In genomic region chr2:241091201-241091600, GRCh38 we compare ENCODE assay signal across 25 cellular contexts. TPM values are rescaled to one million over a fixed set of nuclear protein-coding genes. Genes with fewer than 3 reads are reported as not detected.
DNase-seq lines count a peak whose midpoint lies in the region; ATAC-seq, FAIRE-seq and TF ChIP-seq lines count a peak whose summit lies in the region.
"Had no signal": no experiment of that assay in that cellular context is flagged by ENCODE, and none has a peak within 500 bp of the region (broad histone marks: within the 10 kb centered on the region; RNA-seq: fewer than 3 reads in every experiment).

No MANE protein-coding gene starts in this region.

- no peak overlapping the region for H3K9ac ChIP-seq in K562 (ENCODE audit: insufficient read depth in 1 of 2, low read depth in 2 of 2, low read length in 2 of 2)

- no peaks in the 10 kb centered on the region for H3K79me2 ChIP-seq in K562 (ENCODE audit: control insufficient read depth, insufficient read depth, low read length)

- 71% methylated on average over 4 of the region's 10 CpGs for WGBS in K562 (ENCODE audit: insufficient coverage, low coverage, missing lambda C conversion rate)
- WGBS in psoas muscle, 3 donors, result 64 to 73% (median 64%) methylated on average over 10 of the region's 10 CpGs

- no peak for ATAC-seq in K562
- no peak for ATAC-seq in psoas muscle
- ATAC-seq: GM12878 had no signal

- H3K4me1 ChIP-seq in K562 (replicated peaks in 1 of 2; ENCODE audit: control insufficient read depth in 2 of 2, insufficient read depth in 2 of 2, low read length in 2 of 2) (no peaks in the 10 kb centered on the region), psoas muscle (peaks cover 8% of the 10 kb centered on the region)
- H3K4me1 ChIP-seq: BE2C, SJSA1 had no signal

- H3K27ac ChIP-seq in K562 (ENCODE audit: extremely low read depth, low read depth, low read length), result no peak overlapping the region
- H3K27ac ChIP-seq in psoas muscle, result peak overlapping the region; percentile 76
- H3K27ac ChIP-seq: SJSA1 had no signal

- H2AFZ ChIP-seq in K562 (ENCODE audit: low read depth, low read length), result no peak overlapping the region

- TF ChIP-seq EP300 in K562 (IDR thresholded peaks at IDR 0.05; ENCODE audit: low read length), result no peak

- POLR2A ChIA-PET in activated CD4-positive, alpha-beta memory T cell treated with anti-CD3 and anti-CD28 coated beads for 36 hours (lab: Charles Lee), result no interaction called here
- POLR2A ChIA-PET in activated CD4-positive, alpha-beta memory T cell treated with anti-CD3 and anti-CD28 coated beads, Interleukin-2, amount 10 ng/mL, durations not matched to agents 7 days and 5 days (lab: Charles Lee), result no interaction called here
- POLR2A ChIA-PET in K562 (lab: Yijun Ruan, JAX), result interaction anchor here (1.2 to 2.2 kb wide), 2 partner anchors 10 to 11 kb away, joined by 5 to 6 read pairs; partner anchors contain the start of gene MTERF4

- no TSS peak for BruUV-seq in K562 (replicated peaks; lab: Mats Ljungman, UMichigan)

- peaks cover 67% of the 10 kb centered on the region; the same call in 2 of the 3 replicates for H3K36me3 ChIP-seq in K562 (ENCODE audit: control insufficient read depth, insufficient read depth, low read length)
- H3K36me3 ChIP-seq in psoas muscle (ENCODE audit: insufficient read depth in 1 of 2, low read depth in 1 of 2), result peaks cover 18 to 98% of the 10 kb centered on the region in 2 donors
- H3K36me3 ChIP-seq in MG63, result peaks cover 51% of the 10 kb centered on the region

- H3K36me3 Mint-ChIP-seq in activated CD4-positive, alpha-beta memory T cell treated with anti-CD3 and anti-CD28 coated beads for 36 hours, result peaks cover 66% of the 10 kb centered on the region
- peaks cover 60% of the 10 kb centered on the region for H3K36me3 Mint-ChIP-seq in activated CD4-positive, alpha-beta memory T cell treated with anti-CD3 and anti-CD28 coated beads, Interleukin-2, amount 10 ng/mL, durations not matched to agents 7 days and 5 days (ENCODE audit: low read depth)

- no peaks in the 10 kb centered on the region for H3K9me1 ChIP-seq in K562 (ENCODE audit: control insufficient read depth, insufficient read depth, low read length)

- H3K4me1 Mint-ChIP-seq in activated CD4-positive, alpha-beta memory T cell treated with anti-CD3 and anti-CD28 coated beads for 36 hours (ENCODE audit: low read depth), result peaks cover 33% of the 10 kb centered on the region
- H3K4me1 Mint-ChIP-seq in activated CD4-positive, alpha-beta memory T cell treated with anti-CD3 and anti-CD28 coated beads, Interleukin-2, amount 10 ng/mL, durations not matched to agents 7 days and 5 days, result peaks cover 18% of the 10 kb centered on the region

- no peaks in the 10 kb centered on the region for H3K27me3 Mint-ChIP-seq in activated CD4-positive, alpha-beta memory T cell treated with anti-CD3 and anti-CD28 coated beads for 36 hours
- H3K27me3 Mint-ChIP-seq in activated CD4-positive, alpha-beta memory T cell treated with anti-CD3 and anti-CD28 coated beads, Interleukin-2, amount 10 ng/mL, durations not matched to agents 7 days and 5 days, result no peaks in the 10 kb centered on the region
- H3K27me3 Mint-ChIP-seq: activated naive CD4-positive, alpha-beta T cell treated with anti-CD3 and anti-CD28 coated beads, Interleukin-2, amount 50 U/mL, for 24 hours; central memory CD8-positive, alpha-beta T cell had no signal

- H3K9me3 ChIP-seq in K562 (replicated peaks; ENCODE audit: control insufficient read depth, insufficient read depth, low read depth, low read length) (no peaks in the 10 kb centered on the region), psoas muscle (no peaks in the 10 kb centered on the region), MG63 (no peaks in the 10 kb centered on the region)
- H3K9me3 ChIP-seq: BE2C, Caco-2, SJSA1, testis had no signal

- H3K27ac Mint-ChIP-seq in activated CD4-positive, alpha-beta memory T cell treated with anti-CD3 and anti-CD28 coated beads for 36 hours, result no peak overlapping the region
- no peak overlapping the region for H3K27ac Mint-ChIP-seq in activated CD4-positive, alpha-beta memory T cell treated with anti-CD3 and anti-CD28 coated beads, Interleukin-2, amount 10 ng/mL, durations not matched to agents 7 days and 5 days
- H3K27ac Mint-ChIP-seq: activated naive CD4-positive, alpha-beta T cell treated with anti-CD3 and anti-CD28 coated beads, Interleukin-2, amount 50 U/mL, for 24 hours had no signal

- TF ChIP-seq POLR2A in K562 (conservative IDR thresholded peaks at IDR 0.05), result no peak

- no peak for TF ChIP-seq CTCF in K562 (IDR thresholded peaks at IDR 0.05 in 2 of 3, conservative IDR thresholded peaks at IDR 0.05 in 1 of 3; ENCODE audit: insufficient read depth in 2 of 3, low read depth in 1 of 3, low read length in 3 of 3)
- TF ChIP-seq CTCF in psoas muscle (IDR thresholded peaks at IDR 0.05), result no peak

- CTCF ChIA-PET in activated CD4-positive, alpha-beta memory T cell treated with anti-CD3 and anti-CD28 coated beads for 36 hours (lab: Charles Lee), result no interaction called here
- CTCF ChIA-PET in activated CD4-positive, alpha-beta memory T cell treated with anti-CD3 and anti-CD28 coated beads, Interleukin-2, amount 10 ng/mL, durations not matched to agents 7 days and 5 days (lab: Charles Lee), result no interaction called here
- CTCF ChIA-PET in K562 (lab: Yijun Ruan, JAX; ENCODE audit: low intra/inter-chr PET ratio), result no interaction called here

- H3K4me3 ChIP-seq in K562, result no peak overlapping the region
- H3K4me3 ChIP-seq in psoas muscle, result no peak overlapping the region
- no peak overlapping the region for H3K4me3 ChIP-seq in MG63
- H3K4me3 ChIP-seq: GM12878, SJSA1, testis had no signal

- H3K4me3 Mint-ChIP-seq in activated CD4-positive, alpha-beta memory T cell treated with anti-CD3 and anti-CD28 coated beads for 36 hours, result no peak overlapping the region
- H3K4me3 Mint-ChIP-seq in activated CD4-positive, alpha-beta memory T cell treated with anti-CD3 and anti-CD28 coated beads, Interleukin-2, amount 10 ng/mL, durations not matched to agents 7 days and 5 days, result no peak overlapping the region
- H3K4me3 Mint-ChIP-seq: activated naive CD4-positive, alpha-beta T cell treated with anti-CD3 and anti-CD28 coated beads, Interleukin-2, amount 50 U/mL, for 24 hours; central memory CD8-positive, alpha-beta T cell had no signal

- DNase-seq in activated CD4-positive, alpha-beta memory T cell treated with anti-CD3 and anti-CD28 coated beads for 36 hours, result peak; percentile 4
- DNase-seq in activated CD4-positive, alpha-beta memory T cell treated with anti-CD3 and anti-CD28 coated beads, Interleukin-2, amount 10 ng/mL, durations not matched to agents 7 days and 5 days, result no peak
- DNase-seq in G401 (ENCODE audit: low spot score) (peak; percentile 8), K562 (ENCODE audit: extremely low read depth in 1 of 4, low spot score in 3 of 4) (no peak), psoas muscle (no peak), MG63 (no peak), inferior parietal cortex (ENCODE audit: extremely low spot score) (no peak), SW 1271 (lab: John Stamatoyannopoulos, UW) (no peak)
- DNase-seq: activated CD4-positive, alpha-beta T cell treated with anti-CD3 and anti-CD28 coated beads, Interleukin-2, amount 50 U/mL, for 48 hours; activated T-cell treated with anti-CD3 and anti-CD28 coated beads, Interleukin-2, amount 50 U/mL, for 48 hours; BE2C; Caco-2; DND-41; Kasumi-1; NCI-H526; nucleus accumbens; small intestine; stimulated activated CD4-positive, alpha-beta T cell treated with anti-CD3 and anti-CD28 coated beads, Interleukin-1b, Interleukin-23, amount 100 ng/mL, for 48 hours; T-helper 2 cell; testis had no signal

- in situ Hi-C loops in G401 (cut with HindIII; ENCODE audit: low sequenced_read_pairs), result no loop called here
- in situ Hi-C loops in K562 (cut with MboI), result no loop called here

- no peak overlapping the region for H3K4me2 ChIP-seq in K562 (ENCODE audit: insufficient read depth, low read length)

- no peak for FAIRE-seq in K562 (lab: Jason Lieb, UNC)
- FAIRE-seq: GM12878, H54, small intestine had no signal

- H3K9me3 Mint-ChIP-seq in activated CD4-positive, alpha-beta memory T cell treated with anti-CD3 and anti-CD28 coated beads for 36 hours, result no peaks in the 10 kb centered on the region
- H3K9me3 Mint-ChIP-seq in activated CD4-positive, alpha-beta memory T cell treated with anti-CD3 and anti-CD28 coated beads, Interleukin-2, amount 10 ng/mL, durations not matched to agents 7 days and 5 days, result no peaks in the 10 kb centered on the region
- H3K9me3 Mint-ChIP-seq: activated naive CD4-positive, alpha-beta T cell treated with anti-CD3 and anti-CD28 coated beads, Interleukin-2, amount 50 U/mL, for 24 hours; central memory CD8-positive, alpha-beta T cell had no signal

- intact Hi-C loops in activated CD4-positive, alpha-beta memory T cell treated with anti-CD3 and anti-CD28 coated beads for 36 hours (cut with micrococcal nuclease), result loop anchor here (10.0 kb wide), 1 partner anchor 224 kb away; the partner anchor contains the start of genes HDLBP and SEPTIN2
- intact Hi-C loops in K562 (cut with micrococcal nuclease), result no loop called here
- intact Hi-C loops in psoas muscle (cut with DNase I), result no loop called here

- H3K27me3 ChIP-seq in K562 (ENCODE audit: control insufficient read depth in 2 of 2, insufficient read depth in 2 of 2, low read length in 2 of 2), result no peaks in the 10 kb centered on the region
- no peaks in the 10 kb centered on the region for H3K27me3 ChIP-seq in psoas muscle (ENCODE audit: insufficient read depth in 3 of 3, low read length in 2 of 3)
- no peaks in the 10 kb centered on the region for H3K27me3 ChIP-seq in MG63
- H3K27me3 ChIP-seq: BE2C, SJSA1, testis had no signal

- no peak for TF ChIP-seq RAD21 in K562 (CRISPR knock-in tag; conservative IDR thresholded peaks at IDR 0.05 in 1 of 2, IDR thresholded peaks at IDR 0.05 in 1 of 2)

- no peaks in the 10 kb centered on the region for H4K20me1 ChIP-seq in K562 (replicated peaks; ENCODE audit: control insufficient read depth, insufficient read depth, low read length)

RNA-seq across cellular contexts. Expression of gene MTERF4, which starts 10.9 kb away (rescaled TPM):
- total RNA-seq in activated CD4-positive, alpha-beta memory T cell treated with anti-CD3 and anti-CD28 coated beads for 36 hours, result 10 to 100 TPM; 43.9 to 46.0 TPM
- total RNA-seq in activated CD4-positive, alpha-beta memory T cell treated with anti-CD3 and anti-CD28 coated beads, Interleukin-2, amount 10 ng/mL, durations not matched to agents 7 days and 5 days, result 10 to 100 TPM; 41.5 to 45.4 TPM
- total RNA-seq in G401 (2014; rRNA removed; shearing (Covaris generic)), result 17.5 and 24.9 TPM in 2 replicates
- total RNA-seq in K562 (2011; cell fraction: chromatin; rRNA removed; ENCODE audit: low replicate concordance), result 70.3 and 123 TPM in 2 replicates
- 28.5 and 39.6 TPM in 2 replicates for total RNA-seq in K562 (2011; cell fraction: nucleolus; rRNA removed)
- total RNA-seq in K562 (2011; cell fraction: nucleoplasm; rRNA removed), result 54.6 and 75.2 TPM in 2 replicates
- total RNA-seq in K562 (2014; rRNA removed) (15.6 and 19.7 TPM in 2 replicates), K562 (2014; rRNA removed; fragmentation: Illumina TruSeq; extraction: Trizol) (21.2 and 25.4 TPM in 2 replicates), K562 (2015; rRNA removed; fragmentation: Illumina TruSeq; extraction: Trizol) (22.8 and 23.6 TPM in 2 replicates), K562 (2021) (15.3 and 16.4 TPM in 2 replicates), psoas muscle (10 to 100 TPM; 27.3 to 39.0 (median 32.6) TPM)
- polyA plus RNA-seq in K562 (2011; rRNA removed) (19.5 and 29.6 TPM in 2 replicates), K562 (2014; fragmentation: Illumina TruSeq; extraction: Trizol) (26.7 and 28.1 TPM in 2 replicates), K562 (2014; fragmentation: Nextera tagmentation; extraction: Ambion mirVana) (10 to 100 TPM; 15.8 to 20.9 TPM), K562 (2014; rRNA removed) (24.7 and 36.8 TPM in 2 replicates), psoas muscle (10 to 100 TPM; 31.8 to 48.0 (median 32.8) TPM)
- polyA plus RNA-seq in K562 (2011; cell fraction: cytosol; rRNA removed), result 16.3 and 21.8 TPM in 2 replicates
- polyA plus RNA-seq in K562 (2011; cell fraction: nucleus; rRNA removed), result 73.0 and 73.6 TPM in 2 replicates
- 15.1 and 16.1 TPM in 2 replicates for polyA plus RNA-seq in K562 (2012)
- polyA minus RNA-seq in K562 (2011; rRNA and poly(A)+ RNA removed), result 49.2 and 52.4 TPM in 2 replicates
- 6.7 and 9.1 TPM in 2 replicates for polyA minus RNA-seq in K562 (2011; cell fraction: cytosol; rRNA and poly(A)+ RNA removed)
- 18.4 and 38.4 TPM in 2 replicates for polyA minus RNA-seq in K562 (2011; cell fraction: nucleus; rRNA and poly(A)+ RNA removed)
- 18.9 and 33.2 TPM in 2 replicates for total RNA-seq in MG63 (2014; rRNA removed; shearing (Covaris generic); ENCODE audit: low replicate concordance)

RNA-seq across cellular contexts. Expression of gene PASK, which starts 58.1 kb away (rescaled TPM):
- 100 to 1,000 TPM in 1 of 2 experiments, 10 to 100 TPM in 1; 86.1 to 100 TPM for total RNA-seq in activated CD4-positive, alpha-beta memory T cell treated with anti-CD3 and anti-CD28 coated beads for 36 hours
- total RNA-seq in activated CD4-positive, alpha-beta memory T cell treated with anti-CD3 and anti-CD28 coated beads, Interleukin-2, amount 10 ng/mL, durations not matched to agents 7 days and 5 days, result 10 to 100 TPM; 58.1 to 58.9 TPM
- 14.7 and 20.7 TPM in 2 replicates for total RNA-seq in G401 (2014; rRNA removed; shearing (Covaris generic))
- total RNA-seq in K562 (2011; cell fraction: chromatin; rRNA removed; ENCODE audit: low replicate concordance), result 57.6 and 90.9 TPM in 2 replicates
- 41.0 and 44.6 TPM in 2 replicates for total RNA-seq in K562 (2011; cell fraction: nucleolus; rRNA removed)
- 47.5 and 53.5 TPM in 2 replicates for total RNA-seq in K562 (2011; cell fraction: nucleoplasm; rRNA removed)
- total RNA-seq in K562 (2014; rRNA removed) (8.6 and 17.1 TPM in 2 replicates), K562 (2014; rRNA removed; fragmentation: Illumina TruSeq; extraction: Trizol) (5.9 and 6.2 TPM in 2 replicates), K562 (2015; rRNA removed; fragmentation: Illumina TruSeq; extraction: Trizol) (8.8 and 10.1 TPM in 2 replicates), K562 (2021) (25.9 and 30.3 TPM in 2 replicates), psoas muscle (1 to 10 TPM in 2 of 4 donors, under 1 TPM in 2; 0.71 to 1.9 (median 1.2) TPM)
- polyA plus RNA-seq in K562 (2011; rRNA removed) (10.9 and 11.6 TPM in 2 replicates), K562 (2014; fragmentation: Illumina TruSeq; extraction: Trizol) (9.9 and 11.5 TPM in 2 replicates), K562 (2014; fragmentation: Nextera tagmentation; extraction: Ambion mirVana) (1 to 10 TPM; 1.5 to 2.6 TPM), K562 (2014; rRNA removed) (16.3 and 20.2 TPM in 2 replicates), psoas muscle (1 to 10 TPM in 1 of 3 donors, under 1 TPM in 2; 0.41 to 1.3 (median 0.44) TPM)
- polyA plus RNA-seq in K562 (2011; cell fraction: cytosol; rRNA removed), result 9.6 and 11.2 TPM in 2 replicates
- 66.0 and 91.2 TPM in 2 replicates for polyA plus RNA-seq in K562 (2011; cell fraction: nucleus; rRNA removed)
- 12.7 and 13.4 TPM in 2 replicates for polyA plus RNA-seq in K562 (2012)
- 8.9 and 13.6 TPM in 2 replicates for polyA minus RNA-seq in K562 (2011; rRNA and poly(A)+ RNA removed)
- 8.2 and 12.7 TPM in 2 replicates for polyA minus RNA-seq in K562 (2011; cell fraction: cytosol; rRNA and poly(A)+ RNA removed)
- 17.2 and 27.9 TPM in 2 replicates for polyA minus RNA-seq in K562 (2011; cell fraction: nucleus; rRNA and poly(A)+ RNA removed)
- total RNA-seq in MG63 (2014; rRNA removed; shearing (Covaris generic); ENCODE audit: low replicate concordance), result 3.7 and 21.6 TPM in 2 replicates

RNA-seq across cellular contexts. Expression of gene PPP1R7, which starts 59.1 kb away (rescaled TPM):
- 100 to 1,000 TPM; 123 to 132 TPM for total RNA-seq in activated CD4-positive, alpha-beta memory T cell treated with anti-CD3 and anti-CD28 coated beads for 36 hours
- total RNA-seq in activated CD4-positive, alpha-beta memory T cell treated with anti-CD3 and anti-CD28 coated beads, Interleukin-2, amount 10 ng/mL, durations not matched to agents 7 days and 5 days, result 100 to 1,000 TPM; 103 to 106 TPM
- total RNA-seq in G401 (2014; rRNA removed; shearing (Covaris generic)), result 83.2 and 91.9 TPM in 2 replicates
- total RNA-seq in K562 (2011; cell fraction: chromatin; rRNA removed; ENCODE audit: low replicate concordance), result 32.2 and 41.6 TPM in 2 replicates
- 20.4 and 33.7 TPM in 2 replicates for total RNA-seq in K562 (2011; cell fraction: nucleolus; rRNA removed)
- 30.4 and 37.3 TPM in 2 replicates for total RNA-seq in K562 (2011; cell fraction: nucleoplasm; rRNA removed)
- 56.0 and 62.0 TPM in 2 replicates for total RNA-seq in K562 (2014; rRNA removed)
- total RNA-seq in K562 (2014; rRNA removed; fragmentation: Illumina TruSeq; extraction: Trizol), result 37.5 and 38.1 TPM in 2 replicates
- 35.3 and 40.2 TPM in 2 replicates for total RNA-seq in K562 (2015; rRNA removed; fragmentation: Illumina TruSeq; extraction: Trizol)
- total RNA-seq in K562 (2021), result 39.5 and 40.5 TPM in 2 replicates
- 46.1 and 57.3 TPM in 2 replicates for polyA plus RNA-seq in K562 (2011; rRNA removed)
- polyA plus RNA-seq in K562 (2011; cell fraction: cytosol; rRNA removed), result 15.0 and 20.2 TPM in 2 replicates
- 18.1 and 34.0 TPM in 2 replicates for polyA plus RNA-seq in K562 (2011; cell fraction: nucleus; rRNA removed)
- 64.4 and 65.4 TPM in 2 replicates for polyA plus RNA-seq in K562 (2012)
- 62.0 and 75.0 TPM in 2 replicates for polyA plus RNA-seq in K562 (2014; fragmentation: Illumina TruSeq; extraction: Trizol)
- 10 to 100 TPM; 37.9 to 50.5 TPM for polyA plus RNA-seq in K562 (2014; fragmentation: Nextera tagmentation; extraction: Ambion mirVana)
- 59.4 and 61.0 TPM in 2 replicates for polyA plus RNA-seq in K562 (2014; rRNA removed)
- polyA minus RNA-seq in K562 (2011; rRNA and poly(A)+ RNA removed), result 32.0 and 46.5 TPM in 2 replicates
- polyA minus RNA-seq in K562 (2011; cell fraction: cytosol; rRNA and poly(A)+ RNA removed), result 18.6 and 26.6 TPM in 2 replicates
- 9.2 and 15.9 TPM in 2 replicates for polyA minus RNA-seq in K562 (2011; cell fraction: nucleus; rRNA and poly(A)+ RNA removed)
- 10 to 100 TPM; 71.3 to 80.8 (median 72.2) TPM for total RNA-seq in psoas muscle
- 100 to 1,000 TPM in 1 of 3 donors, 10 to 100 TPM in 2; 44.0 to 108 (median 74.6) TPM for polyA plus RNA-seq in psoas muscle
- 80.2 and 89.2 TPM in 2 replicates for total RNA-seq in MG63 (2014; rRNA removed; shearing (Covaris generic); ENCODE audit: low replicate concordance)

Comparison
In these comparisons a context has a peak if more than half of its experiments do, and no peak if none do; other contexts are left out.
1. DNase-seq: peak in activated CD4-positive, alpha-beta memory T cell treated with anti-CD3 and anti-CD28 coated beads for 36 hours (single experiment) and G401 (single experiment); none in activated CD4-positive, alpha-beta memory T cell treated with anti-CD3 and anti-CD28 coated beads, Interleukin-2, amount 10 ng/mL, durations not matched to agents 7 days and 5 days (single experiment), K562 (0 of 4), psoas muscle (0 of 2), MG63 (single experiment), inferior parietal cortex (single experiment) and SW 1271 (0 of 2).